2 cellular contexts compared by ENCODE assay signal in genomic region chr7:75922966-75923603, GRCh38.
TF ChIP-seq lines count a peak whose summit lies in the region.

No MANE protein-coding gene starts in this region.

TF ChIP-seq in Ishikawa, 13 proteins besides CTCF, POLR2A, EP300 and RAD21:
- peak; percentile 7; the same call in 1 of the 2 replicates for TF ChIP-seq TEAD4 (IDR thresholded peaks at IDR 0.05)
- no peak for TF ChIP-seq YY1 (IDR thresholded peaks at IDR 0.05; ENCODE audit: low read depth)
- no peak for TF ChIP-seq MAX (IDR thresholded peaks at IDR 0.05)
- TF ChIP-seq NFIC (IDR thresholded peaks at IDR 0.05): no peak
- no peak for TF ChIP-seq FOXM1 (IDR thresholded peaks at IDR 0.05; ENCODE audit: borderline replicate concordance, low read depth)
- TF ChIP-seq USF1 (IDR thresholded peaks at IDR 0.05): no peak

TF ChIP-seq in K562, 482 proteins besides CTCF, POLR2A, EP300 and RAD21:
- no peak for TF ChIP-seq CREB5 (CRISPR knock-in tag; IDR thresholded peaks at IDR 0.05)
- 0 out of 2 replicates have a peak, but pooled peaks have one; percentile 19 for TF ChIP-seq CBFA2T3 (IDR thresholded peaks at IDR 0.05)
- TF ChIP-seq GTF2F1 (IDR thresholded peaks at IDR 0.05; ENCODE audit: low read depth, low read length): no peak
